7 cellular contexts compared by ENCODE assay signal in genomic region chr7:112940314-112940732, GRCh38.
A peak's percentile ranks its signal among the peaks of the same experiment; 100 is the strongest.
DNase-seq lines count a peak whose midpoint lies in the region; ATAC-seq and TF ChIP-seq lines count a peak whose summit lies in the region.

No MANE protein-coding gene starts in this region.

- H3K4me2 ChIP-seq in SK-N-SH: peak overlapping the region; percentile 78

- no peak for DNase-seq in SK-N-SH
- no peak for DNase-seq in foreskin fibroblast
- DNase-seq in NCI-H1105 treated with DMSO at 0.1 percent for 48 hours (lab: John Stamatoyannopoulos, UW): no peak
- no peak for DNase-seq in NCI-H1436 (lab: John Stamatoyannopoulos, UW)

- H2AFZ ChIP-seq in SK-N-SH (ENCODE audit: low read depth): peak overlapping the region; percentile 99

- 1% methylated on average over 8 of the region's 8 CpGs for WGBS in SK-N-SH (ENCODE audit: low lambda C conversion rate)

- no peak for TF ChIP-seq EP300 in SK-N-SH (IDR thresholded peaks at IDR 0.05; ENCODE audit: borderline replicate concordance in 1 of 2, low read depth in 1 of 2, low read length in 1 of 2)

- ATAC-seq in GM18909 (IDR thresholded peaks at IDR 0.05; ENCODE audit: poor library complexity, unreplicated experiment) (peak; percentile 50), HG02840 (IDR thresholded peaks at IDR 0.05; ENCODE audit: low FRiP score, unreplicated experiment) (peak; percentile 35)

- H3K4me1 ChIP-seq in SK-N-SH (ENCODE audit: control insufficient read depth in 1 of 2, insufficient read depth in 2 of 2, low read depth in 1 of 2, low read length in 1 of 2) (peaks cover 0 to 36% of the 10 kb centered on the region in 2 experiments; a peak in 2 of 4 replicates), rectal smooth muscle tissue (ENCODE audit: control insufficient read depth, insufficient read depth, low read length) (peaks cover 2% of the 10 kb centered on the region)

- no peaks in the 10 kb centered on the region; the same call in 1 of the 2 replicates for H4K20me1 ChIP-seq in SK-N-SH (ENCODE audit: insufficient read depth)

- TF ChIP-seq CTCF in SK-N-SH (IDR thresholded peaks at IDR 0.05) (no peak), foreskin fibroblast (IDR thresholded peaks at IDR 0.05; ENCODE audit: low read depth, low read length) (no peak)

- H3K36me3 ChIP-seq in SK-N-SH (replicated peaks in 1 of 2; ENCODE audit: control insufficient read depth in 1 of 2, insufficient read depth in 2 of 2, low read length in 1 of 2) (peaks cover 10% of the 10 kb centered on the region in 2 experiments), rectal smooth muscle tissue (ENCODE audit: control insufficient read depth, insufficient read depth, low read length) (no peaks in the 10 kb centered on the region)

- peak overlapping the region; percentile 81 to 99 for H3K27ac ChIP-seq in SK-N-SH (ENCODE audit: low read depth in 2 of 2, low read length in 1 of 2)
- H3K27ac ChIP-seq in rectal smooth muscle tissue (ENCODE audit: low read depth, low read length): peak overlapping the region; percentile 92

- H3F3A ChIP-seq in SK-N-SH (replicated peaks; ENCODE audit: insufficient read depth): peaks cover 3% of the 10 kb centered on the region

- H3K9ac ChIP-seq in SK-N-SH (peak overlapping the region; percentile 71), rectal smooth muscle tissue (ENCODE audit: low read length) (peak overlapping the region; percentile 35)

- H3K79me2 ChIP-seq in SK-N-SH (ENCODE audit: insufficient read depth): peaks cover 42% of the 10 kb centered on the region

- H3K27me3 ChIP-seq in SK-N-SH (ENCODE audit: insufficient read depth) (no peaks in the 10 kb centered on the region), rectal smooth muscle tissue (ENCODE audit: control insufficient read depth, insufficient read depth, low read length) (no peaks in the 10 kb centered on the region)

- POLR2A ChIA-PET in SK-N-SH (lab: Yijun Ruan, JAX): interaction anchor here (0.7 to 1.5 kb wide), 7 partner anchors 8 to 490 kb away, joined by 3 to 5 read pairs (median 3); partner anchors contain the start of genes IFRD1 and TMEM168

- TF ChIP-seq RAD21 in SK-N-SH (IDR thresholded peaks at IDR 0.05; ENCODE audit: low read length): peak; percentile 10; the same call in 1 of the 2 replicates

- peak overlapping the region; percentile 66 to 98 for H3K4me3 ChIP-seq in SK-N-SH (ENCODE audit: low read depth in 2 of 2, low read length in 1 of 2)
- H3K4me3 ChIP-seq in foreskin fibroblast (ENCODE audit: low read depth in 1 of 2, low read length in 2 of 2): peak overlapping the region; percentile 64 to 80
- peak overlapping the region; percentile 73 for H3K4me3 ChIP-seq in rectal smooth muscle tissue (ENCODE audit: low read length)

- H3K9me3 ChIP-seq in SK-N-SH: no peaks in the 10 kb centered on the region

- CTCF ChIA-PET in SK-N-SH (lab: Yijun Ruan, JAX): interaction anchor here (0.6 to 2.1 kb wide), 2 partner anchors 10 to 481 kb away, joined by 4 to 8 read pairs; no protein-coding TSS in a partner anchor

- H3K9me2 ChIP-seq in SK-N-SH: no peaks in the 10 kb centered on the region

TF ChIP-seq in SK-N-SH, 30 proteins besides CTCF, POLR2A, EP300 and RAD21:
- TF ChIP-seq ZBTB33 (IDR thresholded peaks at IDR 0.05; ENCODE audit: borderline replicate concordance, low read depth) (no peak), FOXJ3 (CRISPR knock-in tag; IDR thresholded peaks at IDR 0.05) (no peak), TEAD4 (IDR thresholded peaks at IDR 0.05; ENCODE audit: borderline replicate concordance, insufficient read depth) (no peak), GATA2 (CRISPR knock-in tag; IDR thresholded peaks at IDR 0.05) (no peak), IRF3 (IDR thresholded peaks at IDR 0.05; ENCODE audit: low read depth, low read length) (no peak), EZH2phosphoT487 (IDR thresholded peaks at IDR 0.05; ENCODE audit: borderline replicate concordance, low read depth) (no peak), TAF1 (IDR thresholded peaks at IDR 0.05; ENCODE audit: borderline replicate concordance, low read depth, low read length) (no peak; the same call in 1 of the 2 replicates)
